In the genomic region with DNA sequence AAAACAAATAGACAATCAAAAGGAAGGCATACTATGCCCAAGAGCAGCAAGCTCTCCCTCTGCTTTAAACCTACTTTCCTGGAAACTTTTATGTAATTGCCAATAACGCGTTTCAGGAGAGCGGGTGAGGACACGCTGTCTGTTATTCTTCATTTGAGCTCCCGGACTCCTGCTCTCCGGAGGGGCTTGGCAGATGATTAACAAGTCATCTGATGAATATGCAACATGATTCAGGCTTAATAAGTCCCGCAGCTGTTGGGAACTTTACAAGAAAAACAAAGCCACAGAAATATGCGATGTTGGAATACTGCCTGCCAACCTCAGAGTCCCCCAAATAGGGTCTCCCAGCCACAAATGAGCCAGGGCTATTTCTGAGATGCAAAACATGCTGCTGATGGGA, we compare ENCODE assay signal across 17 cellular contexts.
DNase-seq lines count a peak whose midpoint lies in the region; ATAC-seq and TF ChIP-seq lines count a peak whose summit lies in the region.
"Had no signal": no experiment of that assay in that cellular context is flagged by ENCODE, and none has a peak within 500 bp of the region (broad histone marks: within the 10 kb centered on the region; RNA-seq: fewer than 3 reads in every experiment).

No MANE protein-coding gene starts in this region.

- peak; percentile 3 for DNase-seq in M059J (ENCODE audit: low read depth)
- peak; percentile 1 for DNase-seq in epithelial cell of esophagus (ENCODE audit: low read depth)
- DNase-seq in mesenchymal stem cell = no peak
- no peak for DNase-seq in stimulated activated CD4-positive, alpha-beta T cell treated with anti-CD3 and anti-CD28 coated beads, Interleukin-4, amount 100 ng/mL, for 4 hours
- no peak for DNase-seq in NCI-H2029 treated with DMSO at 0.1 percent for 48 hours (lab: John Stamatoyannopoulos, UW)
- no peak for DNase-seq in NCI-H2081 treated with DMSO at 0.1 percent for 48 hours (lab: John Stamatoyannopoulos, UW)
- DNase-seq: activated CD4-positive, alpha-beta T cell treated with anti-CD3 and anti-CD28 coated beads for 1 hour; activated effector memory CD4-positive, alpha-beta T cell treated with anti-CD3 and anti-CD28 coated beads, Interleukin-2, amount 50 U/mL, for 16 hours; aorta; dermis blood vessel endothelial cell; SHP77 treated with DMSO at 0.1 percent for 48 hours; T-helper 17 cell had no signal

- peak overlapping the region; percentile 87 for H2AFZ ChIP-seq in ACC112 (ENCODE audit: low read length, unreplicated experiment)
- no peak overlapping the region for H2AFZ ChIP-seq in mesenchymal stem cell (ENCODE audit: low read depth, low read length)

- no peaks in the 10 kb centered on the region for H3K79me1 ChIP-seq in mesenchymal stem cell (replicated peaks; ENCODE audit: low read length, poor library complexity, severe bottlenecking)

- H2BK15ac ChIP-seq in mesenchymal stem cell (ENCODE audit: low read depth, poor library complexity, severe bottlenecking) = no peak overlapping the region

- H2AK5ac ChIP-seq in mesenchymal stem cell (ENCODE audit: low read length, severe bottlenecking) = no peak overlapping the region

- H3K14ac ChIP-seq in mesenchymal stem cell (ENCODE audit: low read length in 2 of 2) = no peak overlapping the region

- H3K4me2 ChIP-seq in mesenchymal stem cell (ENCODE audit: low read length, poor library complexity, severe bottlenecking) = peak overlapping the region; percentile 27
- H3K4me2 ChIP-seq: A549 had no signal

- WGBS in mesenchymal stem cell = 89% methylated on average over 8 of the region's 8 CpGs

- no peak overlapping the region for H3K18ac ChIP-seq in mesenchymal stem cell (ENCODE audit: low read depth in 1 of 2, low read length in 2 of 2)

- H3K4me3 ChIP-seq in ACC112 (ENCODE audit: low read depth, low read length) (peak overlapping the region; percentile 44), epithelial cell of esophagus (ENCODE audit: low read length) (no peak overlapping the region), mesenchymal stem cell (ENCODE audit: insufficient read depth in 1 of 2, low read depth in 1 of 2, low read length in 2 of 2) (peak overlapping the region in 1 of 2 experiments; percentile 44)
- H3K4me3 ChIP-seq: A549, esophagus muscularis mucosa had no signal

- no peaks in the 10 kb centered on the region for H3K9me3 ChIP-seq in mesenchymal stem cell (ENCODE audit: control insufficient read depth, low read length)
- H3K9me3 ChIP-seq: A549, esophagus muscularis mucosa had no signal

- no peak overlapping the region for H2BK12ac ChIP-seq in mesenchymal stem cell (ENCODE audit: low read length in 2 of 2)

- peak overlapping the region; percentile 72 for H3K27ac ChIP-seq in ACC112 (ENCODE audit: low read depth, low read length)
- H3K27ac ChIP-seq in mesenchymal stem cell (ENCODE audit: low read length, poor library complexity, severe bottlenecking) = peak overlapping the region; percentile 46
- H3K27ac ChIP-seq: A549, esophagus muscularis mucosa had no signal

- H3K23ac ChIP-seq in mesenchymal stem cell (ENCODE audit: low read length in 2 of 2) = no peak overlapping the region

- ATAC-seq in HG03175 (IDR thresholded peaks at IDR 0.05; ENCODE audit: unreplicated experiment) = no peak
- ATAC-seq: A549, left lobe of liver, T-helper 17 cell had no signal

- no peak overlapping the region for H4K8ac ChIP-seq in mesenchymal stem cell (ENCODE audit: low read length)

- no peaks in the 10 kb centered on the region for H3K27me3 ChIP-seq in ACC112 (ENCODE audit: insufficient read depth, low read length)
- no peaks in the 10 kb centered on the region for H3K27me3 ChIP-seq in mesenchymal stem cell (ENCODE audit: control insufficient read depth in 1 of 2, insufficient read depth in 1 of 2, low read length in 2 of 2)
- H3K27me3 ChIP-seq: esophagus muscularis mucosa had no signal

- no peak overlapping the region for H4K91ac ChIP-seq in mesenchymal stem cell (ENCODE audit: low read length)

- peak overlapping the region; percentile 75 for H3K9ac ChIP-seq in mesenchymal stem cell (ENCODE audit: low read length)

- H3K79me2 ChIP-seq in ACC112 (ENCODE audit: control insufficient read depth, insufficient read depth, low read length, unreplicated experiment) = no peaks in the 10 kb centered on the region

- no peak overlapping the region for H2BK120ac ChIP-seq in mesenchymal stem cell (ENCODE audit: low read depth, low read length)

- peaks cover 29% of the 10 kb centered on the region for H3K4me1 ChIP-seq in ACC112 (ENCODE audit: control insufficient read depth, insufficient read depth, low read length, unreplicated experiment)
- no peaks in the 10 kb centered on the region for H3K4me1 ChIP-seq in mesenchymal stem cell (ENCODE audit: control insufficient read depth, insufficient read depth, low read depth, low read length)
- H3K4me1 ChIP-seq: A549 had no signal

- H3K36me3 ChIP-seq in ACC112 (ENCODE audit: insufficient read depth, low read length) (no peaks in the 10 kb centered on the region), mesenchymal stem cell (ENCODE audit: control insufficient read depth in 1 of 2, insufficient read depth in 2 of 2, low read depth in 1 of 2, low read length in 2 of 2) (no peaks in the 10 kb centered on the region)
- H3K36me3 ChIP-seq: esophagus muscularis mucosa had no signal

- no peak for TF ChIP-seq CTCF in epithelial cell of esophagus (IDR thresholded peaks at IDR 0.05; ENCODE audit: insufficient read depth, low read depth, low read length, missing control alignments)

- no peak overlapping the region for H3K4ac ChIP-seq in mesenchymal stem cell (ENCODE audit: low read depth in 1 of 2, low read length in 2 of 2)

- no peak overlapping the region for H2BK5ac ChIP-seq in mesenchymal stem cell (ENCODE audit: low read depth, low read length, poor library complexity, severe bottlenecking)

Comparison
In these comparisons a context has a peak if more than half of its experiments do, and no peak if none do; other contexts are left out.
1. DNase-seq: peak in M059J (single experiment) and epithelial cell of esophagus (single experiment); none in mesenchymal stem cell (single experiment), stimulated activated CD4-positive, alpha-beta T cell treated with anti-CD3 and anti-CD28 coated beads, Interleukin-4, amount 100 ng/mL, for 4 hours (0 of 2), NCI-H2029 treated with DMSO at 0.1 percent for 48 hours (single experiment) and NCI-H2081 treated with DMSO at 0.1 percent for 48 hours (single experiment).